ENCODE assay signal across 8 cellular contexts in the genomic region with DNA sequence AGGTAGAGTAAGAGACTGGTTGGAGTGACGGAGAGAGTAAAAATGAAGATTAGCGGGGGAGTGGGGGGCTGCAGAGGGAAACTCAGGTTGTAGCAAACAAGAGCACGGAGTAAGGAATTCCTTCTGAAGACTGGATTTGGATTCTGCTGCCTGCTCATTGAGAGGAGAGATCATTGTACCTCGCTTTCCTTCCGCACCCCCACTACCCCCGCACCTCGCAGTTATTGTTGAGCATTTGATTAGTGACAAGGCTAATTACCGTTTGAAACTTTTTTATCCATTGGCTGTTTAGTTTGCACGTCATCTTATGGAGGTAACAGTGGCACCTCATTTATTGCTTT. TPM values are rescaled to one million over a fixed set of nuclear protein-coding genes. Genes with fewer than 3 reads are reported as not detected.
DNase-seq lines count a peak whose midpoint lies in the region; FAIRE-seq and TF ChIP-seq lines count a peak whose summit lies in the region.

No MANE protein-coding gene starts in this region.

- peak overlapping the region; percentile 93 for H3K4me2 ChIP-seq in mesendoderm (ENCODE audit: low read length)

- WGBS in mesendoderm (ENCODE audit: extremely low coverage, insufficient coverage, low lambda C conversion rate) = no CpG with 5 or more reads among the region's 9 CpGs

- peak overlapping the region; percentile 82 for H3K9ac ChIP-seq in HUES48 (ENCODE audit: low read depth, low read length)
- peak overlapping the region; percentile 100 for H3K9ac ChIP-seq in mesendoderm (ENCODE audit: low read length)

- peaks cover 29% of the 10 kb centered on the region for H3K36me3 ChIP-seq in HUES48 (ENCODE audit: control insufficient read depth, insufficient read depth, low read length)
- no peaks in the 10 kb centered on the region for H3K36me3 ChIP-seq in breast epithelium
- peaks cover 4% of the 10 kb centered on the region for H3K36me3 ChIP-seq in mesendoderm (ENCODE audit: control insufficient read depth, insufficient read depth, low read length)

- no peaks in the 10 kb centered on the region; the same call in 1 of the 2 replicates for H3K4me1 ChIP-seq in HUES48 (ENCODE audit: control insufficient read depth, insufficient read depth, low read length)
- no peaks in the 10 kb centered on the region for H3K4me1 ChIP-seq in breast epithelium
- peaks cover 2% of the 10 kb centered on the region for H3K4me1 ChIP-seq in mesendoderm (ENCODE audit: control insufficient read depth, low read depth, low read length)

- H3K4ac ChIP-seq in mesendoderm (ENCODE audit: low read depth, low read length) = no peak overlapping the region

- no peak overlapping the region for H4K8ac ChIP-seq in mesendoderm (ENCODE audit: low read depth, low read length)

- CTCF ChIA-PET in GM10248 (lab: Yijun Ruan, JAX) = no interaction called here

- no peaks in the 10 kb centered on the region for H3K27me3 ChIP-seq in HUES48 (ENCODE audit: control insufficient read depth, insufficient read depth, low read length)
- no peaks in the 10 kb centered on the region for H3K27me3 ChIP-seq in breast epithelium
- no peaks in the 10 kb centered on the region for H3K27me3 ChIP-seq in mesendoderm (ENCODE audit: insufficient read depth, low read length, poor library complexity)

- no peak overlapping the region for H4K5ac ChIP-seq in mesendoderm (ENCODE audit: low read length)

- POLR2A ChIA-PET in GM10248 (lab: Yijun Ruan, JAX) = no interaction called here

- no peak overlapping the region for H2BK120ac ChIP-seq in mesendoderm (ENCODE audit: low read depth, low read length)

- H3K4me3 ChIP-seq in AG10803 (ENCODE audit: low read length) (peak overlapping the region; percentile 90), HUES48 (ENCODE audit: low read depth, low read length) (peak overlapping the region; percentile 95), breast epithelium (peak overlapping the region; percentile 59 to 87 (median 75)), mesendoderm (ENCODE audit: low read length) (peak overlapping the region; percentile 100)

- no peak overlapping the region for H3K18ac ChIP-seq in mesendoderm (ENCODE audit: low read length)

- no peak for FAIRE-seq in frontal cortex (lab: Jason Lieb, UNC)

- no peak overlapping the region for H3K23ac ChIP-seq in mesendoderm (ENCODE audit: low read length)

- H3K27ac ChIP-seq in HUES48 (ENCODE audit: low read depth, low read length) (peak overlapping the region; percentile 90), breast epithelium (peak overlapping the region; percentile 87 to 93), mesendoderm (ENCODE audit: low read depth, low read length) (peak overlapping the region; percentile 81)

- DNase-seq in AG10803 (ENCODE audit: low read depth) (no peak), breast epithelium (ENCODE audit: low spot score in 2 of 2) (no peak), mesendoderm (no peak), GM10248 (ENCODE audit: extremely low spot score) (no peak), frontal cortex (ENCODE audit: low spot score in 2 of 2) (no peak), UCSD-AML1 (lab: John Stamatoyannopoulos, UW; ENCODE audit: unreplicated experiment) (no peak), pons (ENCODE audit: low spot score) (no peak)

- intact Hi-C loops in breast epithelium (cut with DNase I; ENCODE audit: low total_unique reads) = no loop called here

- H2BK5ac ChIP-seq in mesendoderm (ENCODE audit: low read length) = peak overlapping the region; percentile 17

- TF ChIP-seq CTCF in AG10803 (conservative IDR thresholded peaks at IDR 0.05; ENCODE audit: low read length) (no peak), breast epithelium (IDR thresholded peaks at IDR 0.05) (no peak), GM10248 (IDR thresholded peaks at IDR 0.05; ENCODE audit: control extremely low read depth, extremely low read depth, low read depth, missing control alignments) (no peak)

- H3K56ac ChIP-seq in mesendoderm (ENCODE audit: low read length) = peak overlapping the region; percentile 98

- no peak for TF ChIP-seq POLR2A in breast epithelium (IDR thresholded peaks at IDR 0.05)

- peaks cover 7% of the 10 kb centered on the region for H3K79me1 ChIP-seq in mesendoderm (ENCODE audit: low read length)

- peaks cover 21% of the 10 kb centered on the region for H3K79me2 ChIP-seq in mesendoderm (ENCODE audit: control insufficient read depth, insufficient read depth, low read length)

- H3K9me3 ChIP-seq in HUES48 (ENCODE audit: control insufficient read depth, insufficient read depth, low read length) = no peaks in the 10 kb centered on the region
- no peaks in the 10 kb centered on the region for H3K9me3 ChIP-seq in breast epithelium

- H2AK5ac ChIP-seq in mesendoderm (ENCODE audit: low read length) = peak overlapping the region; percentile 72

- no peak overlapping the region for H2BK15ac ChIP-seq in mesendoderm (replicated peaks; ENCODE audit: low read depth)

RNA-seq across cellular contexts. Expression of a gene that starts 0.5 kb away (rescaled TPM):
- total RNA-seq in breast epithelium (10 to 100 TPM; 57.1 to 87.2 (median 82.4) TPM), frontal cortex (37.9 TPM)
- 45.2 TPM for polyA plus RNA-seq in mesendoderm (2013, experiment 1 of 2)
- 44.2 TPM for polyA plus RNA-seq in mesendoderm (2013, experiment 2 of 2)

RNA-seq across cellular contexts. Expression of a gene that starts 28.1 kb away (rescaled TPM):
- total RNA-seq in breast epithelium (10 to 100 TPM; 40.5 to 55.1 (median 45.1) TPM), frontal cortex (84.0 TPM)
- 133 TPM for polyA plus RNA-seq in mesendoderm (2013, experiment 1 of 2)
- 132 TPM for polyA plus RNA-seq in mesendoderm (2013, experiment 2 of 2)

RNA-seq across cellular contexts. Expression of a gene that starts 39.4 kb away (rescaled TPM):
- total RNA-seq in breast epithelium = 1 to 10 TPM; 2.6 to 7.4 (median 4.3) TPM
- 2.5 TPM for polyA plus RNA-seq in mesendoderm (2013, experiment 1 of 2)
- 2.0 TPM for polyA plus RNA-seq in mesendoderm (2013, experiment 2 of 2)
- 2.0 TPM for total RNA-seq in frontal cortex

RNA-seq across cellular contexts. Expression of a gene that starts 42.2 kb away (rescaled TPM):
- total RNA-seq in breast epithelium (10 to 100 TPM; 19.4 to 26.5 (median 20.3) TPM), frontal cortex (15.5 TPM)
- polyA plus RNA-seq in mesendoderm (2013, experiment 1 of 2) = 17.4 TPM
- polyA plus RNA-seq in mesendoderm (2013, experiment 2 of 2) = 17.5 TPM

RNA-seq across cellular contexts. Expression of a gene that starts 49.2 kb away (rescaled TPM):
- 10 to 100 TPM in 2 of 3 donors, 1 to 10 TPM in 1; 9.4 to 24.3 (median 13.6) TPM for total RNA-seq in breast epithelium
- polyA plus RNA-seq in mesendoderm (2013, experiment 1 of 2) = 13.3 TPM
- polyA plus RNA-seq in mesendoderm (2013, experiment 2 of 2) = 12.9 TPM
- total RNA-seq in frontal cortex = 9.4 TPM
